ENCODE assay signal across 1 cellular context in the genomic region with DNA sequence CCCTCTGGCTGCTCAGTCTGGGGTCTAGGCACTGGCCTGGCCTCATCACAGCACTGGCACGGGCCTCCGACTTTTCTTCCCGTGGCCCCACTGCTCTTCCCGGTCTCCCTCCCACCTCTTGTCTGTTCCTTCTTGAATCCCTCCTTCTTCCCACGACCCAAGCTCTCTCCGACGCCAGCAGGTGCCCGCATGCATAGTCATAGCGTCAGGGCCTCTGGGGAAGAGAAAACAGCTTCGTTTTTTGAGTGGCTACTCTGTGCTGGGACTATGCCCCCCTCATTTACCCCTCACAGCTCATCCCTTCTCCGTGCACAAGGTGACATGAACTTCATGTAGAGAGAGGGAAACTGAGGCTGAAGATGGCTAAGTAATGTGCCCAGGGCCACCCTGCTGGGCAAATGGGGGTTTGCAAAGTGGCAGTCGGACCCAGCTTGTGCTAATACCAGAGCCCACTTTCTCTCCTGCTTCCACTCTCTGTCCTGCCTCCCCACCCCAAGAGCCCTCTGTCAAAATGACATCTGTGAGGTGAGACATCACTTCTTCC.
TF ChIP-seq lines count a peak whose summit lies in the region.

No MANE protein-coding gene starts in this region.

TF ChIP-seq in HepG2, 621 proteins besides CTCF, POLR2A, EP300 and RAD21 (continued from another document and continues in another):
- TF ChIP-seq, protein P1, sequence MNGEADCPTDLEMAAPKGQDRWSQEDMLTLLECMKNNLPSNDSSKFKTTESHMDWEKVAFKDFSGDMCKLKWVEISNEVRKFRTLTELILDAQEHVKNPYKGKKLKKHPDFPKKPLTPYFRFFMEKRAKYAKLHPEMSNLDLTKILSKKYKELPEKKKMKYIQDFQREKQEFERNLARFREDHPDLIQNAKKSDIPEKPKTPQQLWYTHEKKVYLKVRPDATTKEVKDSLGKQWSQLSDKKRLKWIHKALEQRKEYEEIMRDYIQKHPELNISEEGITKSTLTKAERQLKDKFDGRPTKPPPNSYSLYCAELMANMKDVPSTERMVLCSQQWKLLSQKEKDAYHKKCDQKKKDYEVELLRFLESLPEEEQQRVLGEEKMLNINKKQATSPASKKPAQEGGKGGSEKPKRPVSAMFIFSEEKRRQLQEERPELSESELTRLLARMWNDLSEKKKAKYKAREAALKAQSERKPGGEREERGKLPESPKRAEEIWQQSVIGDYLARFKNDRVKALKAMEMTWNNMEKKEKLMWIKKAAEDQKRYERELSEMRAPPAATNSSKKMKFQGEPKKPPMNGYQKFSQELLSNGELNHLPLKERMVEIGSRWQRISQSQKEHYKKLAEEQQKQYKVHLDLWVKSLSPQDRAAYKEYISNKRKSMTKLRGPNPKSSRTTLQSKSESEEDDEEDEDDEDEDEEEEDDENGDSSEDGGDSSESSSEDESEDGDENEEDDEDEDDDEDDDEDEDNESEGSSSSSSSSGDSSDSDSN (CRISPR knock-in tag; IDR thresholded peaks at IDR 0.05) = no peak
- TF ChIP-seq ZFP36L1 (CRISPR knock-in tag; IDR thresholded peaks at IDR 0.05) (no peak), ZNF777 (CRISPR knock-in tag; IDR thresholded peaks at IDR 0.05) (no peak), SKIL (CRISPR knock-in tag; IDR thresholded peaks at IDR 0.05; ENCODE audit: borderline replicate concordance) (no peak), ZHX1 (CRISPR knock-in tag; IDR thresholded peaks at IDR 0.05; ENCODE audit: low read depth) (no peak), PHF20 (CRISPR knock-in tag; IDR thresholded peaks at IDR 0.05) (peak; percentile 28; the same call in 1 of the 2 replicates), AKNA (CRISPR knock-in tag; IDR thresholded peaks at IDR 0.05; ENCODE audit: borderline replicate concordance) (0 out of 2 replicates have a peak, but pooled peaks have one; percentile 74), REL (CRISPR knock-in tag; conservative IDR thresholded peaks at IDR 0.05) (no peak), AGO2 (optimal IDR thresholded peaks at IDR 0.05; ENCODE audit: low read depth, low read length) (peak; percentile 29), PRMT3 (CRISPR knock-in tag; IDR thresholded peaks at IDR 0.05; ENCODE audit: borderline replicate concordance, low read depth) (no peak), KLF9 (CRISPR knock-in tag; IDR thresholded peaks at IDR 0.05; ENCODE audit: low read depth) (0 out of 2 replicates have a peak, but pooled peaks have one; percentile 4), MXD1 (CRISPR knock-in tag; IDR thresholded peaks at IDR 0.05) (0 out of 2 replicates have a peak, but pooled peaks have one; percentile 21), GMEB1 (CRISPR knock-in tag; IDR thresholded peaks at IDR 0.05; ENCODE audit: borderline replicate concordance) (no peak), ZNF816 (CRISPR knock-in tag; IDR thresholded peaks at IDR 0.05; ENCODE audit: borderline replicate concordance) (no peak), ZNF878 (CRISPR knock-in tag; IDR thresholded peaks at IDR 0.05) (no peak), ZC3H4 (CRISPR knock-in tag; IDR thresholded peaks at IDR 0.05; ENCODE audit: borderline replicate concordance) (peak; percentile 30; the same call in 1 of the 2 replicates), ZNF18 (CRISPR knock-in tag; IDR thresholded peaks at IDR 0.05; ENCODE audit: insufficient replicate concordance) (no peak), SALL1 (CRISPR knock-in tag; IDR thresholded peaks at IDR 0.05) (0 out of 2 replicates have a peak, but pooled peaks have one; percentile 10), ATF7 (IDR thresholded peaks at IDR 0.05) (0 out of 2 replicates have a peak, but pooled peaks have one; percentile 0), ATF7 (CRISPR knock-in tag; IDR thresholded peaks at IDR 0.05) (no peak)
- TF ChIP-seq, protein P2, sequence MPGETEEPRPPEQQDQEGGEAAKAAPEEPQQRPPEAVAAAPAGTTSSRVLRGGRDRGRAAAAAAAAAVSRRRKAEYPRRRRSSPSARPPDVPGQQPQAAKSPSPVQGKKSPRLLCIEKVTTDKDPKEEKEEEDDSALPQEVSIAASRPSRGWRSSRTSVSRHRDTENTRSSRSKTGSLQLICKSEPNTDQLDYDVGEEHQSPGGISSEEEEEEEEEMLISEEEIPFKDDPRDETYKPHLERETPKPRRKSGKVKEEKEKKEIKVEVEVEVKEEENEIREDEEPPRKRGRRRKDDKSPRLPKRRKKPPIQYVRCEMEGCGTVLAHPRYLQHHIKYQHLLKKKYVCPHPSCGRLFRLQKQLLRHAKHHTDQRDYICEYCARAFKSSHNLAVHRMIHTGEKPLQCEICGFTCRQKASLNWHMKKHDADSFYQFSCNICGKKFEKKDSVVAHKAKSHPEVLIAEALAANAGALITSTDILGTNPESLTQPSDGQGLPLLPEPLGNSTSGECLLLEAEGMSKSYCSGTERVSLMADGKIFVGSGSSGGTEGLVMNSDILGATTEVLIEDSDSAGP (CRISPR knock-in tag; IDR thresholded peaks at IDR 0.05; ENCODE audit: borderline replicate concordance) = no peak
- TF ChIP-seq, protein P3, sequence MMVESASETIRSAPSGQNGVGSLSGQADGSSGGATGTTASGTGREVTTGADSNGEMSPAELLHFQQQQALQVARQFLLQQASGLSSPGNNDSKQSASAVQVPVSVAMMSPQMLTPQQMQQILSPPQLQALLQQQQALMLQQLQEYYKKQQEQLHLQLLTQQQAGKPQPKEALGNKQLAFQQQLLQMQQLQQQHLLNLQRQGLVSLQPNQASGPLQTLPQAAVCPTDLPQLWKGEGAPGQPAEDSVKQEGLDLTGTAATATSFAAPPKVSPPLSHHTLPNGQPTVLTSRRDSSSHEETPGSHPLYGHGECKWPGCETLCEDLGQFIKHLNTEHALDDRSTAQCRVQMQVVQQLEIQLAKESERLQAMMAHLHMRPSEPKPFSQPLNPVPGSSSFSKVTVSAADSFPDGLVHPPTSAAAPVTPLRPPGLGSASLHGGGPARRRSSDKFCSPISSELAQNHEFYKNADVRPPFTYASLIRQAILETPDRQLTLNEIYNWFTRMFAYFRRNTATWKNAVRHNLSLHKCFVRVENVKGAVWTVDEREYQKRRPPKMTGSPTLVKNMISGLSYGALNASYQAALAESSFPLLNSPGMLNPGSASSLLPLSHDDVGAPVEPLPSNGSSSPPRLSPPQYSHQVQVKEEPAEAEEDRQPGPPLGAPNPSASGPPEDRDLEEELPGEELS (CRISPR knock-in tag; IDR thresholded peaks at IDR 0.05) = no peak
- TF ChIP-seq, protein P4, sequence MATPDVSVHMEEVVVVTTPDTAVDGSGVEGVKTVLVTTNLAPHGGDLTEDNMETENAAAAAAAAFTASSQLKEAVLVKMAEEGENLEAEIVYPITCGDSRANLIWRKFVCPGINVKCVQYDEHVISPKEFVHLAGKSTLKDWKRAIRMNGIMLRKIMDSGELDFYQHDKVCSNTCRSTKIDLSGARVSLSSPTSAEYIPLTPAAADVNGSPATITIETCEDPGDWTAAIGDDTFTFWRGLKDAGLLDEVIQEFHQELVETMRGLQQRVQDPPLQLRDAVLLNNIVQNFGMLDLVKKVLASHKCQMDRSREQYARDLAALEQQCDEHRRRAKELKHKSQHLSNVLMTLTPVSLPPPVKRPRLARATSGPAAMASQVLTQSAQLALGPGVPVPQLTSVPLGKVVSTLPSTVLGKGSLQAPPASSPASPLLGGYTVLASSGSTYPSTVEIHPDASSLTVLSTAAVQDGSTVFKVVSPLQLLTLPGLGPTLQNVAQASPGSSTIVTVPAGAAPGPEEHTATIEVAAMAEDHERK (CRISPR knock-in tag; IDR thresholded peaks at IDR 0.05; ENCODE audit: low read depth) = no peak
